ENCODE assay signal across 1 cellular context in the genomic region with DNA sequence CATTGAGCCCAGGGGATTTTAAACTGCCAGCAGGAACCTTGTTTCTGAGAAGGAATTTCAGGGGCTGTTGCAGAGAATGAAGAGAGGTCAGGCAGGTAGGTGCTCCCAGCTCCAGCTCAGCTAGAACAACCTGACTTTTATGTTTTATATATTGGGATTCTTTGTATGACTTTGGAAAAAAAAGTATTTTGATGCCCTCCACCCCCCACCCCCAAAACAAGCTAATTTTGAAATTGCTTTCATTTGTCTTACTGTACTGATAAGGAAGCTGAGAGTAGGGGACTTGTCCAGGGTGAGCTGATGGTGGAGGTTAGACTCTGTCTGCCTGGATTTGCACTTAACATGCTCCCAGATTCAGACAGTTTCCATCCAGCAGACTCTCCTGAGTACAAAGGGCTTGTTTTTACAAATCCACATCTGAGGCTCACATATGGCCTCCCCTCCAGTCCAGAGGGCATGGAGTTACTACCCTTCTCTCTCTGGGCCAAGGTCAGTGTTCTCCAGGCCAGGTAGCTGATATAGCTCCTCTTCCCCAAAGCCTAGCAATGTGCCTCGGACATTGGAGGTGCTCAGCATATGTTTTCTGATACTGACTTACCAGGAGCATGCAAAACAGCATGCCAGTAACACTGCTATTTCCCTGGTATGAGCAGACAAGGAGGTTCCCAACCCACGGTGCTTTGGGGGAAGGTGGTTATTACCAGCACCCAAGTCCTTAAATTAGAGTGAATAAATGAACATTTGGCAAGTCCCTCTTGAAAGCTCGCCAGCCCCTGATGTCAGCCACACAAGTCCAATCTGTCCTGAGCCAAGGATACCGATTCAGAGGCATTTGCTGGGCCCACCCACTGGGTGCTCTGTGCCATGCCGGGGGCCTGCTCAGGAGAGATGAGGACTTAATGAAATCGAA.
TF ChIP-seq lines count a peak whose summit lies in the region.

No MANE protein-coding gene starts in this region.

TF ChIP-seq in HepG2, 621 proteins besides CTCF, POLR2A, EP300 and RAD21 (continues in another document):
- TF ChIP-seq, protein P1, sequence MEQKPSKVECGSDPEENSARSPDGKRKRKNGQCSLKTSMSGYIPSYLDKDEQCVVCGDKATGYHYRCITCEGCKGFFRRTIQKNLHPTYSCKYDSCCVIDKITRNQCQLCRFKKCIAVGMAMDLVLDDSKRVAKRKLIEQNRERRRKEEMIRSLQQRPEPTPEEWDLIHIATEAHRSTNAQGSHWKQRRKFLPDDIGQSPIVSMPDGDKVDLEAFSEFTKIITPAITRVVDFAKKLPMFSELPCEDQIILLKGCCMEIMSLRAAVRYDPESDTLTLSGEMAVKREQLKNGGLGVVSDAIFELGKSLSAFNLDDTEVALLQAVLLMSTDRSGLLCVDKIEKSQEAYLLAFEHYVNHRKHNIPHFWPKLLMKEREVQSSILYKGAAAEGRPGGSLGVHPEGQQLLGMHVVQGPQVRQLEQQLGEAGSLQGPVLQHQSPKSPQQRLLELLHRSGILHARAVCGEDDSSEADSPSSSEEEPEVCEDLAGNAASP (CRISPR knock-in tag; IDR thresholded peaks at IDR 0.05; ENCODE audit: borderline replicate concordance): peak; percentile 75; the same call in 1 of the 2 replicates
- TF ChIP-seq, protein P2, sequence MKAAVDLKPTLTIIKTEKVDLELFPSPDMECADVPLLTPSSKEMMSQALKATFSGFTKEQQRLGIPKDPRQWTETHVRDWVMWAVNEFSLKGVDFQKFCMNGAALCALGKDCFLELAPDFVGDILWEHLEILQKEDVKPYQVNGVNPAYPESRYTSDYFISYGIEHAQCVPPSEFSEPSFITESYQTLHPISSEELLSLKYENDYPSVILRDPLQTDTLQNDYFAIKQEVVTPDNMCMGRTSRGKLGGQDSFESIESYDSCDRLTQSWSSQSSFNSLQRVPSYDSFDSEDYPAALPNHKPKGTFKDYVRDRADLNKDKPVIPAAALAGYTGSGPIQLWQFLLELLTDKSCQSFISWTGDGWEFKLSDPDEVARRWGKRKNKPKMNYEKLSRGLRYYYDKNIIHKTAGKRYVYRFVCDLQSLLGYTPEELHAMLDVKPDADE (CRISPR knock-in tag; IDR thresholded peaks at IDR 0.05): no peak
- TF ChIP-seq, protein P3, sequence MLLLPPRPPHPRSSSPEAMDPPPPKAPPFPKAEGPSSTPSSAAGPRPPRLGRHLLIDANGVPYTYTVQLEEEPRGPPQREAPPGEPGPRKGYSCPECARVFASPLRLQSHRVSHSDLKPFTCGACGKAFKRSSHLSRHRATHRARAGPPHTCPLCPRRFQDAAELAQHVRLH (CRISPR knock-in tag; IDR thresholded peaks at IDR 0.05; ENCODE audit: borderline replicate concordance, low read depth): peak; percentile 89
- peak; percentile 63 for TF ChIP-seq FOXA3 (CRISPR knock-in tag; IDR thresholded peaks at IDR 0.05)
- 0 out of 2 replicates have a peak, but pooled peaks have one; percentile 62 for TF ChIP-seq TARDBP (CRISPR knock-in tag; IDR thresholded peaks at IDR 0.05)
- TF ChIP-seq TBX2 (CRISPR knock-in tag; IDR thresholded peaks at IDR 0.05; ENCODE audit: borderline replicate concordance): peak; percentile 77; the same call in 1 of the 2 replicates
- TF ChIP-seq SOX13 (IDR thresholded peaks at IDR 0.05): no peak
- peak in 1 of 2 experiments; percentile 55; a peak in 1 of 4 replicates for TF ChIP-seq SOX13 (CRISPR knock-in tag; conservative IDR thresholded peaks at IDR 0.05 in 1 of 2, IDR thresholded peaks at IDR 0.05 in 1 of 2)
- TF ChIP-seq, protein P4, sequence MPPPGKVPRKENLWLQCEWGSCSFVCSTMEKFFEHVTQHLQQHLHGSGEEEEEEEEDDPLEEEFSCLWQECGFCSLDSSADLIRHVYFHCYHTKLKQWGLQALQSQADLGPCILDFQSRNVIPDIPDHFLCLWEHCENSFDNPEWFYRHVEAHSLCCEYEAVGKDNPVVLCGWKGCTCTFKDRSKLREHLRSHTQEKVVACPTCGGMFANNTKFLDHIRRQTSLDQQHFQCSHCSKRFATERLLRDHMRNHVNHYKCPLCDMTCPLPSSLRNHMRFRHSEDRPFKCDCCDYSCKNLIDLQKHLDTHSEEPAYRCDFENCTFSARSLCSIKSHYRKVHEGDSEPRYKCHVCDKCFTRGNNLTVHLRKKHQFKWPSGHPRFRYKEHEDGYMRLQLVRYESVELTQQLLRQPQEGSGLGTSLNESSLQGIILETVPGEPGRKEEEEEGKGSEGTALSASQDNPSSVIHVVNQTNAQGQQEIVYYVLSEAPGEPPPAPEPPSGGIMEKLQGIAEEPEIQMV (CRISPR knock-in tag; IDR thresholded peaks at IDR 0.05; ENCODE audit: low read depth): peak; percentile 63; the same call in 1 of the 2 replicates
- 0 out of 2 replicates have a peak, but pooled peaks have one; percentile 75 for TF ChIP-seq ZBTB3 (CRISPR knock-in tag; IDR thresholded peaks at IDR 0.05; ENCODE audit: borderline replicate concordance, low read depth)
- TF ChIP-seq TBP (CRISPR knock-in tag; IDR thresholded peaks at IDR 0.05): no peak
- TF ChIP-seq, protein P5, sequence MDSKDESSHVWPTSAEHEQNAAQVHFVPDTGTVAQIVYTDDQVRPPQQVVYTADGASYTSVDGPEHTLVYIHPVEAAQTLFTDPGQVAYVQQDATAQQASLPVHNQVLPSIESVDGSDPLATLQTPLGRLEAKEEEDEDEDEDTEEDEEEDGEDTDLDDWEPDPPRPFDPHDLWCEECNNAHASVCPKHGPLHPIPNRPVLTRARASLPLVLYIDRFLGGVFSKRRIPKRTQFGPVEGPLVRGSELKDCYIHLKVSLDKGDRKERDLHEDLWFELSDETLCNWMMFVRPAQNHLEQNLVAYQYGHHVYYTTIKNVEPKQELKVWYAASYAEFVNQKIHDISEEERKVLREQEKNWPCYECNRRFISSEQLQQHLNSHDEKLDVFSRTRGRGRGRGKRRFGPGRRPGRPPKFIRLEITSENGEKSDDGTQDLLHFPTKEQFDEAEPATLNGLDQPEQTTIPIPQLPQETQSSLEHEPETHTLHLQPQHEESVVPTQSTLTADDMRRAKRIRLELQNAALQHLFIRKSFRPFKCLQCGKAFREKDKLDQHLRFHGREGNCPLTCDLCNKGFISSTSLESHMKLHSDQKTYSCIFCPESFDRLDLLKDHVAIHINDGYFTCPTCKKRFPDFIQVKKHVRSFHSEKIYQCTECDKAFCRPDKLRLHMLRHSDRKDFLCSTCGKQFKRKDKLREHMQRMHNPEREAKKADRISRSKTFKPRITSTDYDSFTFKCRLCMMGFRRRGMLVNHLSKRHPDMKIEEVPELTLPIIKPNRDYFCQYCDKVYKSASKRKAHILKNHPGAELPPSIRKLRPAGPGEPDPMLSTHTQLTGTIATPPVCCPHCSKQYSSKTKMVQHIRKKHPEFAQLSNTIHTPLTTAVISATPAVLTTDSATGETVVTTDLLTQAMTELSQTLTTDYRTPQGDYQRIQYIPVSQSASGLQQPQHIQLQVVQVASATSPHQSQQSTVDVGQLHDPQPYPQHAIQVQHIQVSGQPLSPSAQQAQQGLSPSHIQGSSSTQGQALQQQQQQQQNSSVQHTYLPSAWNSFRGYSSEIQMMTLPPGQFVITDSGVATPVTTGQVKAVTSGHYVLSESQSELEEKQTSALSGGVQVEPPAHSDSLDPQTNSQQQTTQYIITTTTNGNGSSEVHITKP (CRISPR knock-in tag; IDR thresholded peaks at IDR 0.05; ENCODE audit: low read depth): no peak
- peak; percentile 29; the same call in 1 of the 2 replicates for TF ChIP-seq ZSCAN31 (CRISPR knock-in tag; IDR thresholded peaks at IDR 0.05; ENCODE audit: low read depth)
- peak; percentile 84 for TF ChIP-seq SKI (IDR thresholded peaks at IDR 0.05; ENCODE audit: partially characterized antibody)
- TF ChIP-seq ZNF317 (CRISPR knock-in tag; IDR thresholded peaks at IDR 0.05): peak; percentile 84
- TF ChIP-seq ZNF235 (CRISPR knock-in tag; IDR thresholded peaks at IDR 0.05; ENCODE audit: borderline replicate concordance): 0 out of 2 replicates have a peak, but pooled peaks have one; percentile 80
- TF ChIP-seq, protein P6, sequence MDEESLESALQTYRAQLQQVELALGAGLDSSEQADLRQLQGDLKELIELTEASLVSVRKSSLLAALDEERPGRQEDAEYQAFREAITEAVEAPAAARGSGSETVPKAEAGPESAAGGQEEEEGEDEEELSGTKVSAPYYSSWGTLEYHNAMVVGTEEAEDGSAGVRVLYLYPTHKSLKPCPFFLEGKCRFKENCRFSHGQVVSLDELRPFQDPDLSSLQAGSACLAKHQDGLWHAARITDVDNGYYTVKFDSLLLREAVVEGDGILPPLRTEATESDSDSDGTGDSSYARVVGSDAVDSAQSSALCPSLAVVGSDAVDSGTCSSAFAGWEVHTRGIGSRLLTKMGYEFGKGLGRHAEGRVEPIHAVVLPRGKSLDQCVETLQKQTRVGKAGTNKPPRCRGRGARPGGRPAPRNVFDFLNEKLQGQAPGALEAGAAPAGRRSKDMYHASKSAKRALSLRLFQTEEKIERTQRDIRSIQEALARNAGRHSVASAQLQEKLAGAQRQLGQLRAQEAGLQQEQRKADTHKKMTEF (CRISPR knock-in tag; IDR thresholded peaks at IDR 0.05): peak; percentile 27; the same call in 1 of the 2 replicates
- TF ChIP-seq MED1 (CRISPR knock-in tag; IDR thresholded peaks at IDR 0.05): peak; percentile 78; the same call in 1 of the 2 replicates
- TF ChIP-seq, protein P7, sequence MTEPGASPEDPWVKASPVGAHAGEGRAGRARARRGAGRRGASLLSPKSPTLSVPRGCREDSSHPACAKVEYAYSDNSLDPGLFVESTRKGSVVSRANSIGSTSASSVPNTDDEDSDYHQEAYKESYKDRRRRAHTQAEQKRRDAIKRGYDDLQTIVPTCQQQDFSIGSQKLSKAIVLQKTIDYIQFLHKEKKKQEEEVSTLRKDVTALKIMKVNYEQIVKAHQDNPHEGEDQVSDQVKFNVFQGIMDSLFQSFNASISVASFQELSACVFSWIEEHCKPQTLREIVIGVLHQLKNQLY (CRISPR knock-in tag; IDR thresholded peaks at IDR 0.05): peak; percentile 44
- peak; percentile 66 for TF ChIP-seq KDM6A (CRISPR knock-in tag; IDR thresholded peaks at IDR 0.05; ENCODE audit: low read depth)
- peak; percentile 18; the same call in 1 of the 2 replicates for TF ChIP-seq ERF (CRISPR knock-in tag; IDR thresholded peaks at IDR 0.05)
- TF ChIP-seq ZBTB20 (CRISPR knock-in tag; IDR thresholded peaks at IDR 0.05; ENCODE audit: borderline replicate concordance, low read depth): 0 out of 2 replicates have a peak, but pooled peaks have one; percentile 68
- peak; percentile 57; the same call in 1 of the 2 replicates for TF ChIP-seq ZBTB38 (CRISPR knock-in tag; IDR thresholded peaks at IDR 0.05)
- no peak for TF ChIP-seq ZNF552 (CRISPR knock-in tag; IDR thresholded peaks at IDR 0.05; ENCODE audit: borderline replicate concordance)
- TF ChIP-seq ZNF451 (CRISPR knock-in tag; IDR thresholded peaks at IDR 0.05): no peak
- no peak; the same call in 1 of the 2 replicates for TF ChIP-seq ZNF550 (CRISPR knock-in tag; IDR thresholded peaks at IDR 0.05; ENCODE audit: borderline replicate concordance)
- no peak; the same call in 1 of the 2 replicates for TF ChIP-seq HOXA5 (CRISPR knock-in tag; IDR thresholded peaks at IDR 0.05)
- TF ChIP-seq ZFP1 (CRISPR knock-in tag; IDR thresholded peaks at IDR 0.05): 0 out of 2 replicates have a peak, but pooled peaks have one; percentile 35
- 0 out of 2 replicates have a peak, but pooled peaks have one; percentile 33 for TF ChIP-seq ZNF460 (CRISPR knock-in tag; IDR thresholded peaks at IDR 0.05; ENCODE audit: borderline replicate concordance)
- TF ChIP-seq ZNF746 (CRISPR knock-in tag; IDR thresholded peaks at IDR 0.05): peak; percentile 4; the same call in 1 of the 2 replicates
- TF ChIP-seq ZNF839 (CRISPR knock-in tag; IDR thresholded peaks at IDR 0.05; ENCODE audit: borderline replicate concordance): no peak
- TF ChIP-seq, protein P8, sequence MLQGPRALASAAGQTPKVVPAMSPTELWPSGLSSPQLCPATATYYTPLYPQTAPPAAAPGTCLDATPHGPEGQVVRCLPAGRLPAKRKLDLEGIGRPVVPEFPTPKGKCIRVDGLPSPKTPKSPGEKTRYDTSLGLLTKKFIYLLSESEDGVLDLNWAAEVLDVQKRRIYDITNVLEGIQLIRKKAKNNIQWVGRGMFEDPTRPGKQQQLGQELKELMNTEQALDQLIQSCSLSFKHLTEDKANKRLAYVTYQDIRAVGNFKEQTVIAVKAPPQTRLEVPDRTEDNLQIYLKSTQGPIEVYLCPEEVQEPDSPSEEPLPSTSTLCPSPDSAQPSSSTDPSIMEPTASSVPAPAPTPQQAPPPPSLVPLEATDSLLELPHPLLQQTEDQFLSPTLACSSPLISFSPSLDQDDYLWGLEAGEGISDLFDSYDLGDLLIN (CRISPR knock-in tag; IDR thresholded peaks at IDR 0.05; ENCODE audit: borderline replicate concordance): no peak
- no peak for TF ChIP-seq ZNF30 (CRISPR knock-in tag; IDR thresholded peaks at IDR 0.05)
- peak; percentile 95 for TF ChIP-seq ZSCAN22 (CRISPR knock-in tag; IDR thresholded peaks at IDR 0.05)
- TF ChIP-seq, protein P9, sequence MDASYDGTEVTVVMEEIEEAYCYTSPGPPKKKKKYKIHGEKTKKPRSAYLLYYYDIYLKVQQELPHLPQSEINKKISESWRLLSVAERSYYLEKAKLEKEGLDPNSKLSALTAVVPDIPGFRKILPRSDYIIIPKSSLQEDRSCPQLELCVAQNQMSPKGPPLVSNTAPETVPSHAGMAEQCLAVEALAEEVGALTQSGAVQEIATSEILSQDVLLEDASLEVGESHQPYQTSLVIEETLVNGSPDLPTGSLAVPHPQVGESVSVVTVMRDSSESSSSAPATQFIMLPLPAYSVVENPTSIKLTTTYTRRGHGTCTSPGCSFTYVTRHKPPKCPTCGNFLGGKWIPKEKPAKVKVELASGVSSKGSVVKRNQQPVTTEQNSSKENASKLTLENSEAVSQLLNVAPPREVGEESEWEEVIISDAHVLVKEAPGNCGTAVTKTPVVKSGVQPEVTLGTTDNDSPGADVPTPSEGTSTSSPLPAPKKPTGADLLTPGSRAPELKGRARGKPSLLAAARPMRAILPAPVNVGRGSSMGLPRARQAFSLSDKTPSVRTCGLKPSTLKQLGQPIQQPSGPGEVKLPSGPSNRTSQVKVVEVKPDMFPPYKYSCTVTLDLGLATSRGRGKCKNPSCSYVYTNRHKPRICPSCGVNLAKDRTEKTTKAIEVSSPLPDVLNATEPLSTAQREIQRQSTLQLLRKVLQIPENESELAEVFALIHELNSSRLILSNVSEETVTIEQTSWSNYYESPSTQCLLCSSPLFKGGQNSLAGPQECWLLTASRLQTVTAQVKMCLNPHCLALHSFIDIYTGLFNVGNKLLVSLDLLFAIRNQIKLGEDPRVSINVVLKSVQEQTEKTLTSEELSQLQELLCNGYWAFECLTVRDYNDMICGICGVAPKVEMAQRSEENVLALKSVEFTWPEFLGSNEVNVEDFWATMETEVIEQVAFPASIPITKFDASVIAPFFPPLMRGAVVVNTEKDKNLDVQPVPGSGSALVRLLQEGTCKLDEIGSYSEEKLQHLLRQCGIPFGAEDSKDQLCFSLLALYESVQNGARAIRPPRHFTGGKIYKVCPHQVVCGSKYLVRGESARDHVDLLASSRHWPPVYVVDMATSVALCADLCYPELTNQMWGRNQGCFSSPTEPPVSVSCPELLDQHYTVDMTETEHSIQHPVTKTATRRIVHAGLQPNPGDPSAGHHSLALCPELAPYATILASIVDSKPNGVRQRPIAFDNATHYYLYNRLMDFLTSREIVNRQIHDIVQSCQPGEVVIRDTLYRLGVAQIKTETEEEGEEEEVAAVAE (CRISPR knock-in tag; IDR thresholded peaks at IDR 0.05; ENCODE audit: borderline replicate concordance): peak; percentile 14; the same call in 1 of the 2 replicates
- TF ChIP-seq U2AF1 (optimal IDR thresholded peaks at IDR 0.05; ENCODE audit: low read depth, low read length): no peak
- TF ChIP-seq POLR2AphosphoS5 (IDR thresholded peaks at IDR 0.05; ENCODE audit: low read depth, low read length): peak; percentile 44; the same call in 1 of the 2 replicates
- no peak for TF ChIP-seq NFIB (CRISPR knock-in tag; IDR thresholded peaks at IDR 0.05; ENCODE audit: borderline replicate concordance)
- 0 out of 2 replicates have a peak, but pooled peaks have one; percentile 6 for TF ChIP-seq ETV6 (CRISPR knock-in tag; conservative IDR thresholded peaks at IDR 0.05)
- TF ChIP-seq MYC (CRISPR knock-in tag; IDR thresholded peaks at IDR 0.05; ENCODE audit: borderline replicate concordance): peak; percentile 64
- TF ChIP-seq NCOA2 (CRISPR knock-in tag; IDR thresholded peaks at IDR 0.05): peak; percentile 66
- TF ChIP-seq CEBPB (IDR thresholded peaks at IDR 0.05; ENCODE audit: borderline replicate concordance, low read depth, low read length): no peak
